ENCODE assay signal across 9 cellular contexts in genomic region chr16:35131429-35131828, GRCh38.
"Had no signal": no experiment of that assay in that cellular context is flagged by ENCODE, and none has a peak within 500 bp of the region (broad histone marks: within the 10 kb centered on the region; RNA-seq: fewer than 3 reads in every experiment).

No MANE protein-coding gene starts in this region.

- FAIRE-seq: H1, H54, K562 had no signal

- H3K4me3 ChIP-seq: GM23338, K562 had no signal

- H3K4me2 ChIP-seq: GM23338 had no signal

- DNase-seq: H9, HCEC 1CT, IMR-90, KG1 had no signal

- ATAC-seq: GM23338, K562 had no signal

- H3K27ac ChIP-seq: HL-60 had no signal

- H2AFZ ChIP-seq: GM23338 had no signal
